Comparison of ENCODE assay signal across 26 cellular contexts in genomic region chr6:50843842-50844241, GRCh38. TPM values are rescaled to one million over a fixed set of nuclear protein-coding genes. Genes with fewer than 3 reads are reported as not detected.
DNase-seq lines count a peak whose midpoint lies in the region; ATAC-seq and TF ChIP-seq lines count a peak whose summit lies in the region.
"Had no signal": no experiment of that assay in that cellular context is flagged by ENCODE, and none has a peak within 500 bp of the region (broad histone marks: within the 10 kb centered on the region; RNA-seq: fewer than 3 reads in every experiment).

No MANE protein-coding gene starts in this region.

- H3K4me1 ChIP-seq in PC-3 (ENCODE audit: insufficient read depth, low read length) = no peaks in the 10 kb centered on the region
- no peaks in the 10 kb centered on the region for H3K4me1 ChIP-seq in lower lobe of right lung
- H3K4me1 ChIP-seq: A549, parathyroid adenoma had no signal

- DNase-seq in Daoy (ENCODE audit: low read depth) (peak; percentile 65), PC-3 (peak; percentile 28), epithelial cell of proximal tubule (ENCODE audit: low read depth) (no peak), lower lobe of right lung (peak; percentile 50), activated T-cell treated with anti-CD3 and anti-CD28 coated beads for 4 hours (no peak)
- DNase-seq in stimulated activated naive CD4-positive, alpha-beta T cell treated with Interleukin-2 at 50 U/mL for 16 hours (lab: John Stamatoyannopoulos, UW) = no peak
- DNase-seq: activated CD4-positive, alpha-beta T cell treated with anti-CD3 and anti-CD28 coated beads for 4 hours; activated naive CD4-positive, alpha-beta T cell treated with Interleukin-2 at 50 U/mL for 16 hours; DND-41; heart right ventricle; left ventricle myocardium superior; NCI-H1436 treated with DMSO at 0.1 percent for 48 hours; NCI-H226; NK-92 treated with Interleukin-12 subunit alpha and Interleukin-12 subunit beta, amount 100 ng/mL, for 24 hours; small intestine; transverse colon had no signal

- no peaks in the 10 kb centered on the region for H3K36me3 ChIP-seq in PC-3 (ENCODE audit: low read depth, low read length)
- no peaks in the 10 kb centered on the region for H3K36me3 ChIP-seq in lower lobe of right lung
- H3K36me3 ChIP-seq: esophagus muscularis mucosa, heart right ventricle, transverse colon had no signal

- H2AFZ ChIP-seq in PC-3 (ENCODE audit: low read length) = no peak overlapping the region
- H2AFZ ChIP-seq: parathyroid adenoma had no signal

- H3K27me3 ChIP-seq in PC-3 (ENCODE audit: low read length) (peaks cover 45% of the 10 kb centered on the region), lower lobe of right lung (ENCODE audit: low read depth) (peaks cover 94% of the 10 kb centered on the region)

- H3K9me3 ChIP-seq in PC-3 (ENCODE audit: low read length) (no peaks in the 10 kb centered on the region), lower lobe of right lung (no peaks in the 10 kb centered on the region)
- H3K9me3 ChIP-seq: A549, esophagus muscularis mucosa, transverse colon had no signal

- CTCF ChIA-PET in PC-3 (lab: Charles Lee) = no interaction called here

- no peak overlapping the region for H3K9ac ChIP-seq in PC-3 (ENCODE audit: low read length)
- H3K9ac ChIP-seq: parathyroid adenoma had no signal

- H3K4me2 ChIP-seq in PC-3 (ENCODE audit: low read length) = 0 out of 2 replicates have a peak overlapping the region, but pooled peaks have one; percentile 16
- H3K4me2 ChIP-seq: A549 had no signal

- TF ChIP-seq CTCF in PC-3 (conservative IDR thresholded peaks at IDR 0.05; ENCODE audit: low read depth, low read length) = no peak
- TF ChIP-seq CTCF in epithelial cell of proximal tubule (conservative IDR thresholded peaks at IDR 0.05; ENCODE audit: low read depth, low read length) = no peak
- TF ChIP-seq CTCF in lower lobe of right lung (IDR thresholded peaks at IDR 0.05) = no peak

- no peaks in the 10 kb centered on the region for H4K20me1 ChIP-seq in PC-3 (ENCODE audit: low read length)

- POLR2A ChIA-PET in PC-3 (lab: Charles Lee; ENCODE audit: unreplicated experiment) = no interaction called here

- no TSS peak for BruUV-seq in PC-3 (replicated peaks; lab: Mats Ljungman, UMichigan)

- intact Hi-C loops in PC-3 (cut with micrococcal nuclease) (no loop called here), lower lobe of right lung (cut with DNase I) (no loop called here)

- no peak for ATAC-seq in PC-3
- ATAC-seq in lower lobe of right lung = peak in 1 of 2 donors; percentile 45
- ATAC-seq in GM18861 (IDR thresholded peaks at IDR 0.05; ENCODE audit: unreplicated experiment) = no peak
- ATAC-seq in HG03342 (IDR thresholded peaks at IDR 0.05; ENCODE audit: unreplicated experiment) = no peak
- ATAC-seq: A549, heart right ventricle, left ventricle myocardium superior, Right ventricle myocardium inferior had no signal

- no peaks in the 10 kb centered on the region for H3F3A ChIP-seq in PC-3 (ENCODE audit: low read length, unreplicated experiment)

- H3K79me2 ChIP-seq in PC-3 (ENCODE audit: low read length) = no peaks in the 10 kb centered on the region
- H3K79me2 ChIP-seq: parathyroid adenoma had no signal

- no peaks in the 10 kb centered on the region for H3K9me2 ChIP-seq in PC-3 (replicated peaks; ENCODE audit: low read length)

- no peak overlapping the region for H3K27ac ChIP-seq in PC-3 (ENCODE audit: low read length)
- no peak overlapping the region for H3K27ac ChIP-seq in lower lobe of right lung
- H3K27ac ChIP-seq: A549, coronary artery, esophagus muscularis mucosa, heart right ventricle, parathyroid adenoma, transverse colon had no signal

- H3K4me3 ChIP-seq in PC-3 (ENCODE audit: low read length) (no peak overlapping the region), epithelial cell of proximal tubule (ENCODE audit: low read depth, low read length) (peak overlapping the region; percentile 11), lower lobe of right lung (no peak overlapping the region)
- H3K4me3 ChIP-seq: A549, coronary artery, esophagus muscularis mucosa, heart right ventricle, transverse colon had no signal

RNA-seq across cellular contexts. Expression of gene TFAP2B, which starts 25.2 kb away (rescaled TPM):
- total RNA-seq in Daoy (2014; rRNA removed; shearing (Covaris generic)) = not detected in 2 replicates
- total RNA-seq in PC-3 (2014; rRNA removed) (not detected in 2 replicates), epithelial cell of proximal tubule (4.6 and 8.3 TPM in 2 replicates), lower lobe of right lung (not detected)
- total RNA-seq: astrocyte; esophagus muscularis mucosa; heart right ventricle; left ventricle myocardium superior; myocyte; T-helper 2 cell treated with Interferon-gamma antibody and Interleukin-4, amounts not matched to agents 100 ng/mL and 5 ng/mL, for 36 hours; transverse colon had no signal

Comparison
In these comparisons a context has a peak if more than half of its experiments do, and no peak if none do; other contexts are left out.
1. DNase-seq: peak in Daoy (single experiment), PC-3 (single experiment) and lower lobe of right lung (single experiment); none in epithelial cell of proximal tubule (single experiment), activated T-cell treated with anti-CD3 and anti-CD28 coated beads for 4 hours (single experiment) and stimulated activated naive CD4-positive, alpha-beta T cell treated with Interleukin-2 at 50 U/mL for 16 hours (single experiment).